In the genomic region with DNA sequence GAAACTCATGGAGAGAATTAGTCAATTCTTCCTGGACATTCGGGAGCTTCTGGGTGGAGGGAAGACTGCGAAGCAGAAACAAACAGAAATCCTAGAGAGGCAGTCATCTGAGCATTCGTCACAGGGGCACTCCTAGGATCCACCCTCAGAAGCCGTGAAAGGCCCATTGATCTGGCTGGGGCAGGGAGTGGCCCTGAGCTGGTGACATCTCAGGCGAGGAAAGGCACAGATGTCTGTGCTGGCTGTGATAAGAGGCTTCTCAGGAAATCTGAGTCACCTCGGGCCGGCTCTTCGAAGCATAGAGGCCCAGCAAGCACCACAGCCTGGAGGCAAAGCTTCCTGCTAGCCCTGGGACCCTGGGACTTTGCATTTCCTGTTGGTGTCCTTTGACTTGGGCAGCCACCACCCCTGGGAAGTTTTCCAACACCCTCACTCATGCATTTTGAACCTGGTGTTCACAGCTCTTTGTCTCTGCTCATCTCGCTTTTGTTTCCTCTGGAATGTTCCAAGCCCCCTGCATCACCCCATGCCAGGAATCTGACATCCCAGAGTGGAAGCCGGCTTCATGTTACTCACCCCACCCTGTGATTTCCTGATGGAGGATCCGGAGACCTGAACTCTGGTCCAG, we compare ENCODE assay signal across 8 cellular contexts. TPM values are rescaled to one million over a fixed set of nuclear protein-coding genes. Genes with fewer than 3 reads are reported as not detected.
A peak's percentile ranks its signal among the peaks of the same experiment; 100 is the strongest.
DNase-seq lines count a peak whose midpoint lies in the region; ATAC-seq and TF ChIP-seq lines count a peak whose summit lies in the region.

No MANE protein-coding gene starts in this region.

- H3K27ac ChIP-seq in A673 (ENCODE audit: low read depth, low read length, poor library complexity, severe bottlenecking) (no peak overlapping the region), HUES64 (ENCODE audit: low read depth, low read length) (peak overlapping the region; percentile 88), coronary artery (peak overlapping the region in 1 of 2 donors; percentile 87), thoracic aorta (no peak overlapping the region)

- H3K27me3 ChIP-seq in A673 (replicated peaks; ENCODE audit: insufficient read depth, low read depth, low read length, poor library complexity): no peaks in the 10 kb centered on the region
- no peaks in the 10 kb centered on the region for H3K27me3 ChIP-seq in HUES64 (ENCODE audit: insufficient read depth, low read length)
- H3K27me3 ChIP-seq in thoracic aorta (replicated peaks; ENCODE audit: insufficient read depth): no peaks in the 10 kb centered on the region

- CTCF ChIA-PET in A673 (lab: Charles Lee): no interaction called here

- no TSS peak for BruUV-seq in A673 (replicated peaks; lab: Mats Ljungman, UMichigan)

- peak; percentile 55 for ATAC-seq in thoracic aorta (ENCODE audit: insufficient number of reproducible peaks, low FRiP score, low read depth)

- DNase-seq in A673 (ENCODE audit: low spot score) (peak; percentile 46), coronary artery (ENCODE audit: low spot score) (peak; percentile 86), left kidney (ENCODE audit: low read depth, low spot score) (peak; percentile 51), thoracic aorta (ENCODE audit: low spot score) (no peak), DMS 273 (lab: John Stamatoyannopoulos, UW; ENCODE audit: unreplicated experiment) (no peak), retina (no peak), NCI-H774 (lab: John Stamatoyannopoulos, UW) (no peak)

- H3K9me3 ChIP-seq in A673 (ENCODE audit: low read depth, low read length, poor library complexity, severe bottlenecking) (no peaks in the 10 kb centered on the region), HUES64 (ENCODE audit: insufficient read depth, low read depth, low read length) (no peaks in the 10 kb centered on the region), thoracic aorta (no peaks in the 10 kb centered on the region)

- H3K4me1 ChIP-seq in A673 (ENCODE audit: insufficient read depth, low read length, poor library complexity, severe bottlenecking) (no peaks in the 10 kb centered on the region), HUES64 (ENCODE audit: insufficient read depth, low read length) (peaks cover 18% of the 10 kb centered on the region; the same call in 1 of the 2 replicates), thoracic aorta (ENCODE audit: control insufficient read depth in 1 of 2, low read depth in 2 of 2) (no peaks in the 10 kb centered on the region)

- TF ChIP-seq CTCF in A673 (conservative IDR thresholded peaks at IDR 0.05; ENCODE audit: low read depth, low read length): no peak
- no peak for TF ChIP-seq CTCF in coronary artery (IDR thresholded peaks at IDR 0.05)
- no peak for TF ChIP-seq CTCF in thoracic aorta (IDR thresholded peaks at IDR 0.05)

- intact Hi-C loops in A673 (cut with micrococcal nuclease; ENCODE audit: unreplicated experiment): no loop called here

- POLR2A ChIA-PET in A673 (lab: Charles Lee; ENCODE audit: low non-redundant PET): no interaction called here

- H3K36me3 ChIP-seq in A673 (ENCODE audit: insufficient read depth, low read length, poor library complexity, severe bottlenecking): no peaks in the 10 kb centered on the region
- H3K36me3 ChIP-seq in HUES64 (ENCODE audit: insufficient read depth, low read length): peaks cover 16% of the 10 kb centered on the region; the same call in 1 of the 2 replicates
- H3K36me3 ChIP-seq in thoracic aorta: no peaks in the 10 kb centered on the region

- H3K9ac ChIP-seq in HUES64 (ENCODE audit: low read depth, low read length): peak overlapping the region; percentile 31; the same call in 1 of the 2 replicates

- WGBS in HUES64: 30% methylated on average over 11 of the region's 11 CpGs

- H3K4me3 ChIP-seq in A673 (ENCODE audit: low read depth, low read length, poor library complexity, severe bottlenecking): no peak overlapping the region
- no peak overlapping the region for H3K4me3 ChIP-seq in HUES64 (ENCODE audit: low read length)
- H3K4me3 ChIP-seq in coronary artery: no peak overlapping the region
- H3K4me3 ChIP-seq in thoracic aorta: no peak overlapping the region

RNA-seq across cellular contexts. Expression of a gene that starts 23.3 kb away (rescaled TPM):
- total RNA-seq in A673 (2021): 0.62 and 1.3 TPM in 2 replicates
- 0.35 TPM for polyA plus RNA-seq in HUES64 (2013, experiment 1 of 2)
- 1.2 TPM for polyA plus RNA-seq in HUES64 (2013, experiment 2 of 2)
- total RNA-seq in thoracic aorta: 10 to 100 TPM; 13.5 to 22.2 TPM

Comparison
In these comparisons a context has a peak if more than half of its experiments do, and no peak if none do; other contexts are left out.
1. DNase-seq: peak in A673 (single experiment), coronary artery (single experiment) and left kidney (single experiment); none in thoracic aorta (single experiment), DMS 273 (single experiment), retina (single experiment) and NCI-H774 (single experiment).